8 cellular contexts compared by ENCODE assay signal in the genomic region with DNA sequence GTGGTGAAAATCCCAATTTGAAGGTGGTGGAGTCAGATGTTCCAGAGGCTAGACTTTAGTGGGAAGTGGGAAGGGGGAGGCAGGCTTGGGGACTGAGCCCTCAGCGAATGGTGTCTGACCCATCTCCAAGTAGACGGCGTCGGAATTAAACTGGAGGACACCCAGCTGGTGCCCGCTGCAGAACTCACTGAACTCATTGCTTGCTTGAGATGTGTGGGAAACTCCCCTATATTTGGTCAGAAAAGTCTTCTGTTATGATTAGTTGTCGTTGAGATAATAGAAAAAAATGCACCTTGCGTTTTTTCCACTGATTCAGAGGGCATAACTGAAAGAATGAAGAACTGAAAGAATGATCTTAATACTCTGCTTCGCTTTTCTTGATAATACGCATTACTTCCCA. TPM values are rescaled to one million over a fixed set of nuclear protein-coding genes. Genes with fewer than 3 reads are reported as not detected.
DNase-seq lines count a peak whose midpoint lies in the region; ATAC-seq and TF ChIP-seq lines count a peak whose summit lies in the region.

No MANE protein-coding gene starts in this region.

- POLR2A ChIA-PET in activated CD4-positive, alpha-beta memory T cell treated with anti-CD3 and anti-CD28 coated beads for 36 hours (lab: Charles Lee), result interaction anchor here (1.0 to 1.4 kb wide), 2 partner anchors 10 to 88 kb away, joined by 4 to 6 read pairs; partner anchors contain the start of genes ZNF582 and ZSCAN5A

- TF ChIP-seq CTCF in 22Rv1 (IDR thresholded peaks at IDR 0.05) (no peak), GM20000 (IDR thresholded peaks at IDR 0.05; ENCODE audit: extremely low read depth, missing control alignments) (no peak)

- H3K9me3 Mint-ChIP-seq in activated CD4-positive, alpha-beta memory T cell treated with anti-CD3 and anti-CD28 coated beads for 36 hours, result peaks cover 69% of the 10 kb centered on the region

- H3K27ac ChIP-seq in 22Rv1, result peak overlapping the region; percentile 80

- peak overlapping the region; percentile 76 for H3K4me3 Mint-ChIP-seq in activated CD4-positive, alpha-beta memory T cell treated with anti-CD3 and anti-CD28 coated beads for 36 hours

- peak; percentile 11 for DNase-seq in GM20000 (ENCODE audit: low spot score)
- DNase-seq in activated CD4-positive, alpha-beta memory T cell treated with anti-CD3 and anti-CD28 coated beads for 36 hours, result peak; percentile 25
- peak; percentile 4 for DNase-seq in hepatic stellate cell (ENCODE audit: low spot score)
- DNase-seq in stimulated activated CD4-positive, alpha-beta T cell treated with anti-CD3 and anti-CD28 coated beads, Interleukin-15, amount 100 ng/mL, for 24 hours, result peak; percentile 17
- DNase-seq in GM19238 (ENCODE audit: insufficient read length, low spot score), result no peak
- DNase-seq in DMS 273 treated with DMSO at 0.1 percent for 48 hours (lab: John Stamatoyannopoulos, UW), result no peak

- CTCF ChIA-PET in activated CD4-positive, alpha-beta memory T cell treated with anti-CD3 and anti-CD28 coated beads for 36 hours (lab: Charles Lee), result no interaction called here

- no peaks in the 10 kb centered on the region for H3K27me3 Mint-ChIP-seq in activated CD4-positive, alpha-beta memory T cell treated with anti-CD3 and anti-CD28 coated beads for 36 hours

- H3K4me1 Mint-ChIP-seq in activated CD4-positive, alpha-beta memory T cell treated with anti-CD3 and anti-CD28 coated beads for 36 hours (ENCODE audit: low read depth), result peaks cover 27% of the 10 kb centered on the region

- peak overlapping the region; percentile 98 for H3K27ac Mint-ChIP-seq in activated CD4-positive, alpha-beta memory T cell treated with anti-CD3 and anti-CD28 coated beads for 36 hours

- ATAC-seq in HG03175 (IDR thresholded peaks at IDR 0.05; ENCODE audit: unreplicated experiment), result no peak

- intact Hi-C loops in activated CD4-positive, alpha-beta memory T cell treated with anti-CD3 and anti-CD28 coated beads for 36 hours (cut with micrococcal nuclease), result loop anchor here (1.0 to 5.0 kb wide), 5 partner anchors 10 to 879 kb away; partner anchors contain the start of genes ZFP28, ZNF460, ZNF470 and ZNF582

- H3K36me3 Mint-ChIP-seq in activated CD4-positive, alpha-beta memory T cell treated with anti-CD3 and anti-CD28 coated beads for 36 hours, result peaks cover 71% of the 10 kb centered on the region

RNA-seq across cellular contexts. Expression of gene ZNF583, which starts 0.9 kb away (rescaled TPM):
- total RNA-seq in activated CD4-positive, alpha-beta memory T cell treated with anti-CD3 and anti-CD28 coated beads for 36 hours, result 1 to 10 TPM; 1.6 to 1.8 TPM

RNA-seq across cellular contexts. Expression of gene ZNF582, which starts 9.9 kb away (rescaled TPM):
- under 1 TPM; 0.58 to 0.71 TPM for total RNA-seq in activated CD4-positive, alpha-beta memory T cell treated with anti-CD3 and anti-CD28 coated beads for 36 hours

Comparison
In these comparisons a context has a peak if more than half of its experiments do, and no peak if none do; other contexts are left out.
1. DNase-seq: peak in GM20000 (single experiment), activated CD4-positive, alpha-beta memory T cell treated with anti-CD3 and anti-CD28 coated beads for 36 hours (single experiment), hepatic stellate cell (single experiment) and stimulated activated CD4-positive, alpha-beta T cell treated with anti-CD3 and anti-CD28 coated beads, Interleukin-15, amount 100 ng/mL, for 24 hours (single experiment); none in GM19238 (single experiment) and DMS 273 treated with DMSO at 0.1 percent for 48 hours (single experiment).